ENCODE assay signal across 1 cellular context in genomic region chrX:71117358-71117757, GRCh38.
TF ChIP-seq lines count a peak whose summit lies in the region.

No MANE protein-coding gene starts in this region.

TF ChIP-seq in H1, 55 proteins besides CTCF, POLR2A, EP300 and RAD21:
- no peak for TF ChIP-seq SRF (IDR thresholded peaks at IDR 0.05; ENCODE audit: low read depth, low read length)
- no peak for TF ChIP-seq SP4 (IDR thresholded peaks at IDR 0.05; ENCODE audit: low read length)
- no peak for TF ChIP-seq ATF2 (IDR thresholded peaks at IDR 0.05; ENCODE audit: low read length)
- TF ChIP-seq JUND (IDR thresholded peaks at IDR 0.05; ENCODE audit: low read length), result no peak
- no peak for TF ChIP-seq CBX8 (IDR thresholded peaks at IDR 0.05; ENCODE audit: borderline replicate concordance, low read depth, low read length)
